1 cellular context compared by ENCODE assay signal in the genomic region with DNA sequence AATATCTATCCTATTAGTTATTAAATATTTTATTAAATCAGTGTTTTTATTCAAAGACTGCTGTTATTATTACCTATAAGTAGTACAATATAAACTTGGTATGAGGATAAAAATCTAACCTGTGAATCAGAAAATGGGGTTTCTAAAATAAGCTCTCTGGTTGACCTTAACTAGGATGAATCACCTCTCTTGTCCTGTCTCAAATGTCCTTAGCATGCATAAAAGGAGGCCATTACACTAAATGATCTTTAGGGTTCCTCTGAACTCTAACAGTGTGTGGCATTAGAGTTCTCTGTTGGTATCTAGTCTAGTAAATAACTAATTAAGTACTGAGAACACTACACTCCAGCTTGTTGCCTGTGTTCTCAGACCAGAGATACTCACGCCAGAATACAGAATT.
TF ChIP-seq lines count a peak whose summit lies in the region.

No MANE protein-coding gene starts in this region.

TF ChIP-seq in IMR-90, 13 proteins besides CTCF, POLR2A, EP300 and RAD21 (continued from another document):
- no peak for TF ChIP-seq ELK1 (IDR thresholded peaks at IDR 0.05; ENCODE audit: borderline replicate concordance, low read depth, low read length)
- TF ChIP-seq MAFK (IDR thresholded peaks at IDR 0.05; ENCODE audit: low read depth, low read length), result no peak; the same call in 1 of the 2 replicates
- no peak for TF ChIP-seq RCOR1 (IDR thresholded peaks at IDR 0.05; ENCODE audit: insufficient replicate concordance, low read length)
- no peak for TF ChIP-seq MXI1 (IDR thresholded peaks at IDR 0.05; ENCODE audit: borderline replicate concordance, low read depth, low read length)
- no peak for TF ChIP-seq RFX5 (IDR thresholded peaks at IDR 0.05; ENCODE audit: low read depth, low read length)
- TF ChIP-seq USF2 (IDR thresholded peaks at IDR 0.05; ENCODE audit: low read depth, low read length), result no peak
- no peak for TF ChIP-seq SMC3 (IDR thresholded peaks at IDR 0.05; ENCODE audit: low read depth, low read length)
- TF ChIP-seq NFE2L2 (IDR thresholded peaks at IDR 0.05; ENCODE audit: low read depth, low read length), result no peak
- no peak for TF ChIP-seq BHLHE40 (IDR thresholded peaks at IDR 0.05; ENCODE audit: low read depth, low read length)
- TF ChIP-seq MAZ (IDR thresholded peaks at IDR 0.05; ENCODE audit: borderline replicate concordance, low read depth, low read length), result no peak
